In the genomic region with DNA sequence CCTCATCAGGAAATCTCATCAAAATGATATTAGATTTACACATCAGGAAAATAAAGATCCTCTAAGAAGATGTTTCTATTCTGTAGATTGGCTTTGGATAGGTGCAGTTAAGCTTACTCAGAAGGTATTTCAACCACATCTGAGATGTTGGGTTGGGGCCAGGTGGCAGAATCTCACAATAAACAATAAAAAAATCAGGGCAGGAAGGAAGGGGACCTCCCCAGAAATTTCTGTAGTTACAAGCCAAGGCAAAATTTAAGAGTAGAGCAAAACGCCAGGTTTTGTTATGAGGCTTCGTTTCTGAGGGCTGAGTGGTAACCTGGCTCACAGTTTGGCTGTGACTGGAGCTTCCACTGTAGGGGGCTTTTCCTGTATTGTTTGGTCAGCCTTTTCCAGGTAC, we compare ENCODE assay signal across 14 cellular contexts.
DNase-seq lines count a peak whose midpoint lies in the region; ATAC-seq and TF ChIP-seq lines count a peak whose summit lies in the region.
"Had no signal": no experiment of that assay in that cellular context is flagged by ENCODE, and none has a peak within 500 bp of the region (broad histone marks: within the 10 kb centered on the region; RNA-seq: fewer than 3 reads in every experiment).

No MANE protein-coding gene starts in this region.

- no peak for TF ChIP-seq CTCF in prostate gland (IDR thresholded peaks at IDR 0.05)

- H3K4me1 Mint-ChIP-seq in activated naive CD8-positive, alpha-beta T cell (ENCODE audit: low read depth) = peaks cover 35% of the 10 kb centered on the region
- peaks cover 22% of the 10 kb centered on the region for H3K4me1 Mint-ChIP-seq in activated naive CD8-positive, alpha-beta T cell treated with anti-CD3 and anti-CD28 coated beads for 36 hours
- H3K4me1 Mint-ChIP-seq: H9 had no signal

- intact Hi-C loops in prostate gland (cut with DNase I) = no loop called here

- no peaks in the 10 kb centered on the region for H3K36me3 Mint-ChIP-seq in activated naive CD8-positive, alpha-beta T cell
- H3K36me3 Mint-ChIP-seq in activated naive CD8-positive, alpha-beta T cell treated with anti-CD3 and anti-CD28 coated beads for 36 hours = peaks cover 3% of the 10 kb centered on the region

- no peaks in the 10 kb centered on the region for H3K27me3 ChIP-seq in prostate gland (replicated peaks; ENCODE audit: insufficient read depth)
- H3K27me3 ChIP-seq: BE2C had no signal

- no peak for TF ChIP-seq POLR2A in prostate gland (IDR thresholded peaks at IDR 0.05)

- peak overlapping the region; percentile 71 for H3K27ac Mint-ChIP-seq in activated naive CD8-positive, alpha-beta T cell
- no peak overlapping the region for H3K27ac Mint-ChIP-seq in activated naive CD8-positive, alpha-beta T cell treated with anti-CD3 and anti-CD28 coated beads for 36 hours
- H3K27ac Mint-ChIP-seq: H9 had no signal

- no peaks in the 10 kb centered on the region for H3K36me3 ChIP-seq in prostate gland
- H3K36me3 ChIP-seq: BE2C had no signal

- H3K4me3 Mint-ChIP-seq in activated naive CD8-positive, alpha-beta T cell = peak overlapping the region; percentile 53
- no peak overlapping the region for H3K4me3 Mint-ChIP-seq in activated naive CD8-positive, alpha-beta T cell treated with anti-CD3 and anti-CD28 coated beads for 36 hours
- H3K4me3 Mint-ChIP-seq: H9 had no signal

- H3K4me3 ChIP-seq in Jurkat, Clone E6-1 (ENCODE audit: low read length) = no peak overlapping the region
- H3K4me3 ChIP-seq in prostate gland = no peak overlapping the region
- H3K4me3 ChIP-seq: A549, GM12878 had no signal

- no peaks in the 10 kb centered on the region for H3K4me1 ChIP-seq in prostate gland (replicated peaks)
- H3K4me1 ChIP-seq: A549, BE2C had no signal

- H3K9me3 ChIP-seq in prostate gland = no peaks in the 10 kb centered on the region
- H3K9me3 ChIP-seq: A549, BE2C had no signal

- H3K27me3 Mint-ChIP-seq in activated naive CD8-positive, alpha-beta T cell = no peaks in the 10 kb centered on the region
- H3K27me3 Mint-ChIP-seq in activated naive CD8-positive, alpha-beta T cell treated with anti-CD3 and anti-CD28 coated beads for 36 hours = peaks cover 7% of the 10 kb centered on the region

- no peak for DNase-seq in activated naive CD8-positive, alpha-beta T cell treated with anti-CD3 and anti-CD28 coated beads for 36 hours
- DNase-seq in Jurkat, Clone E6-1 (ENCODE audit: low read depth, low spot score) = peak; percentile 68
- peak; percentile 46 for DNase-seq in central memory CD4-positive, alpha-beta T cell
- DNase-seq in prostate gland (ENCODE audit: low spot score) = peak; percentile 45
- DNase-seq in cortex of kidney (lab: John Stamatoyannopoulos, UW) = no peak
- DNase-seq: BE2C, DMS53, GOT3, H9 had no signal

- no peaks in the 10 kb centered on the region for H3K9me3 Mint-ChIP-seq in activated naive CD8-positive, alpha-beta T cell (ENCODE audit: low read depth)
- peaks cover 6% of the 10 kb centered on the region for H3K9me3 Mint-ChIP-seq in activated naive CD8-positive, alpha-beta T cell treated with anti-CD3 and anti-CD28 coated beads for 36 hours

- no peak for ATAC-seq in GM19324 (IDR thresholded peaks at IDR 0.05; ENCODE audit: low FRiP score, unreplicated experiment)
- ATAC-seq: A549, GM12878 had no signal

- WGBS in prostate gland = 25% methylated on average over 2 of the region's 2 CpGs

- no peak overlapping the region for H3K27ac ChIP-seq in prostate gland
- H3K27ac ChIP-seq: A549, C4-2B had no signal

Comparison
In these comparisons a context has a peak if more than half of its experiments do, and no peak if none do; other contexts are left out.
1. DNase-seq: peak in Jurkat, Clone E6-1 (single experiment), central memory CD4-positive, alpha-beta T cell (single experiment) and prostate gland (single experiment); none in activated naive CD8-positive, alpha-beta T cell treated with anti-CD3 and anti-CD28 coated beads for 36 hours (single experiment) and cortex of kidney (single experiment).